In genomic region chr11:33835143-33835878, GRCh38 we compare ENCODE assay signal across 9 cellular contexts. TPM values are rescaled to one million over a fixed set of nuclear protein-coding genes. Genes with fewer than 3 reads are reported as not detected.
DNase-seq lines count a peak whose midpoint lies in the region; ATAC-seq and TF ChIP-seq lines count a peak whose summit lies in the region.
"Had no signal": no experiment of that assay in that cellular context is flagged by ENCODE, and none has a peak within 500 bp of the region (broad histone marks: within the 10 kb centered on the region; RNA-seq: fewer than 3 reads in every experiment).

No MANE protein-coding gene starts in this region.

- H3K27me3 ChIP-seq in left ventricle myocardium inferior (ENCODE audit: low read depth) (peaks cover 16% of the 10 kb centered on the region), OCI-LY1 (ENCODE audit: insufficient read depth, low read length) (no peaks in the 10 kb centered on the region)

- no peak for ATAC-seq in left ventricle myocardium superior
- no peak for ATAC-seq in GM18873 (IDR thresholded peaks at IDR 0.05; ENCODE audit: low FRiP score, unreplicated experiment)
- ATAC-seq in HG03521 (IDR thresholded peaks at IDR 0.05; ENCODE audit: unreplicated experiment) = no peak
- ATAC-seq in GM18861 (IDR thresholded peaks at IDR 0.05; ENCODE audit: unreplicated experiment) = no peak

- TF ChIP-seq CTCF in left ventricle myocardium inferior (IDR thresholded peaks at IDR 0.05; ENCODE audit: borderline replicate concordance) (peak; percentile 41), OCI-LY1 (IDR thresholded peaks at IDR 0.05; ENCODE audit: low read length) (0 out of 2 replicates have a peak, but pooled peaks have one; percentile 7)

- H3K79me2 ChIP-seq in OCI-LY1 (ENCODE audit: insufficient read depth, low read length) = no peaks in the 10 kb centered on the region

- no peaks in the 10 kb centered on the region for H3K4me1 ChIP-seq in left ventricle myocardium inferior
- no peaks in the 10 kb centered on the region for H3K4me1 ChIP-seq in OCI-LY1 (ENCODE audit: insufficient read depth, low read length, severe bottlenecking)

- intact Hi-C loops in left ventricle myocardium inferior (cut with micrococcal nuclease) = no loop called here
- intact Hi-C loops in left ventricle myocardium superior (cut with micrococcal nuclease) = no loop called here

- no peak overlapping the region for H3K4me3 ChIP-seq in left ventricle myocardium inferior
- no peak overlapping the region for H3K4me3 ChIP-seq in OCI-LY1 (ENCODE audit: low read depth, low read length, poor library complexity, severe bottlenecking)

- no peaks in the 10 kb centered on the region for H3K9me3 ChIP-seq in left ventricle myocardium inferior (replicated peaks)
- no peaks in the 10 kb centered on the region for H3K9me3 ChIP-seq in OCI-LY1 (ENCODE audit: low read length)

- no peaks in the 10 kb centered on the region for H3F3A ChIP-seq in OCI-LY1 (ENCODE audit: insufficient read depth, low read length)

- no peak overlapping the region for H2AFZ ChIP-seq in OCI-LY1 (ENCODE audit: low read length)

- no peak overlapping the region for H3K4me2 ChIP-seq in OCI-LY1 (ENCODE audit: low read length)

- H3K27ac ChIP-seq in left ventricle myocardium inferior (replicated peaks) = no peak overlapping the region
- H3K27ac ChIP-seq in OCI-LY1 (ENCODE audit: low read depth, low read length, poor library complexity, severe bottlenecking) = no peak overlapping the region

- H3K9me2 ChIP-seq in OCI-LY1 (ENCODE audit: low read depth, low read length) = no peaks in the 10 kb centered on the region

- H3K36me3 ChIP-seq in left ventricle myocardium inferior (no peaks in the 10 kb centered on the region), OCI-LY1 (ENCODE audit: insufficient read depth, low read length) (no peaks in the 10 kb centered on the region)

- no peaks in the 10 kb centered on the region for H4K20me1 ChIP-seq in OCI-LY1 (ENCODE audit: insufficient read depth, low read length)

- DNase-seq in left ventricle myocardium inferior = no peak
- no peak for DNase-seq in left ventricle myocardium superior
- peak; percentile 76 for DNase-seq in fibroblast of peridontal ligament (ENCODE audit: extremely low read depth)
- no peak for DNase-seq in germinal center (ENCODE audit: low spot score)
- DNase-seq: activated naive CD8-positive, alpha-beta T cell treated with anti-CD3 and anti-CD28 coated beads, Interleukin-2, amount 10 ng/mL, durations not matched to agents 7 days and 5 days had no signal

- no peak overlapping the region for H3K9ac ChIP-seq in OCI-LY1 (ENCODE audit: low read length)

RNA-seq across cellular contexts. Expression of gene LMO2, which starts 56.6 kb away (rescaled TPM):
- total RNA-seq in left ventricle myocardium inferior = 8.4 TPM
- total RNA-seq in left ventricle myocardium superior = 10.9 TPM
